ENCODE assay signal across 16 cellular contexts in the genomic region with DNA sequence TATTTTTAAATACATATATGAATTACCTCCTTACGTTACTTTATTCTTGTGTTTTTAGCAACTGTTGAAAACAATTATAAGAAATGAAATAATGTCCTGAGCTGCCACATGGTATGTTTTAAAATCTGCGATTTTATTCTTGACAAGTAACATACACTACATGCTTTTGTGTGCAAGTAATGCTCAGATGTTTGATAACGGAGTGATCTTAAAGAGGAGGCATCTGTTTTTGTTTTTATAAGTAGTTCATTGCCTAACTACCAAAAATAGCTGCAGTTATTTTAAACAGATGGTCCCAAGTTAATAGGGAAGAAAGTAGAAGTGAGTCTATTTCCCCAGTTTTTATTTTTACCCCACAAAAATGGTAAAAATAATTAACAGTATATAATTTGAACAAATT. TPM values are rescaled to one million over a fixed set of nuclear protein-coding genes. Genes with fewer than 3 reads are reported as not detected.
DNase-seq lines count a peak whose midpoint lies in the region; ATAC-seq and TF ChIP-seq lines count a peak whose summit lies in the region.
"Had no signal": no experiment of that assay in that cellular context is flagged by ENCODE, and none has a peak within 500 bp of the region (broad histone marks: within the 10 kb centered on the region; RNA-seq: fewer than 3 reads in every experiment).

No MANE protein-coding gene starts in this region.

- H2AFZ ChIP-seq in SK-N-SH (ENCODE audit: low read depth) (no peak overlapping the region), neural progenitor cell (replicated peaks) (no peak overlapping the region)

- no peak for TF ChIP-seq RAD21 in SK-N-SH (IDR thresholded peaks at IDR 0.05; ENCODE audit: low read length)

- H3K4me2 ChIP-seq in SK-N-SH (peak overlapping the region; percentile 61), neural progenitor cell (no peak overlapping the region)

- peak; percentile 69 to 88 for TF ChIP-seq EP300 in SK-N-SH (IDR thresholded peaks at IDR 0.05; ENCODE audit: borderline replicate concordance in 1 of 2, low read depth in 1 of 2, low read length in 1 of 2)

- H3K9ac ChIP-seq in SK-N-SH (0 out of 2 replicates have a peak overlapping the region, but pooled peaks have one; percentile 26), skeletal muscle tissue (ENCODE audit: low read depth in 1 of 3, low read length in 3 of 3) (peak overlapping the region; percentile 9 to 44 (median 35)), neural progenitor cell (no peak overlapping the region)

- DNase-seq in DMS 273 treated with DMSO at 0.1 percent for 48 hours (lab: John Stamatoyannopoulos, UW) (peak; percentile 70), SK-N-SH (no peak), fibroblast of the aortic adventitia (ENCODE audit: low read depth) (peak; percentile 87), neural progenitor cell (ENCODE audit: low spot score) (no peak), SIG-M5 treated with dmso at 0.1 percent for 504 hours (lab: John Stamatoyannopoulos, UW; ENCODE audit: unreplicated experiment) (no peak)
- no peak for DNase-seq in activated CD4-positive, alpha-beta T cell treated with anti-CD3 and anti-CD28 coated beads, Interleukin-2, amount 50 U/mL, for 1 hour
- DNase-seq: activated CD4-positive, alpha-beta T cell treated with anti-CD3 and anti-CD28 coated beads, Interleukin-2, amount 50 U/mL, for 48 hours; adrenal gland; CD8-positive, alpha-beta T cell; cortex of kidney; GDM1; NCI-H2107; pancreas had no signal

- no peaks in the 10 kb centered on the region for H3K36me3 Mint-ChIP-seq in neural progenitor cell
- H3K36me3 Mint-ChIP-seq: CD8-positive, alpha-beta T cell had no signal

- H3K9me3 ChIP-seq in SK-N-SH (no peaks in the 10 kb centered on the region), skeletal muscle tissue (ENCODE audit: control insufficient read depth in 3 of 3, low read length in 3 of 3) (no peaks in the 10 kb centered on the region), neural progenitor cell (ENCODE audit: low read depth) (no peaks in the 10 kb centered on the region)
- H3K9me3 ChIP-seq: adrenal gland, pancreas, SJSA1 had no signal

- TF ChIP-seq CTCF in SK-N-SH (IDR thresholded peaks at IDR 0.05) (no peak), fibroblast of the aortic adventitia (IDR thresholded peaks at IDR 0.05; ENCODE audit: insufficient read depth, low read length) (no peak), neural progenitor cell (IDR thresholded peaks at IDR 0.05) (no peak)

- peaks cover 4% of the 10 kb centered on the region for H3K27me3 Mint-ChIP-seq in neural progenitor cell (ENCODE audit: insufficient read depth, low read depth)

- no peak overlapping the region for H3K4me3 Mint-ChIP-seq in neural progenitor cell
- H3K4me3 Mint-ChIP-seq: CD8-positive, alpha-beta T cell had no signal

- no peaks in the 10 kb centered on the region for H3K9me2 ChIP-seq in SK-N-SH

- H3K9me3 Mint-ChIP-seq in neural progenitor cell: no peaks in the 10 kb centered on the region
- H3K9me3 Mint-ChIP-seq: CD8-positive, alpha-beta T cell had no signal

- ATAC-seq in HG03432 (IDR thresholded peaks at IDR 0.05; ENCODE audit: unreplicated experiment): no peak
- ATAC-seq: CD8-positive, alpha-beta T cell; pancreas had no signal

- POLR2A ChIA-PET in SK-N-SH (lab: Yijun Ruan, JAX): no interaction called here

- peaks cover 10% of the 10 kb centered on the region for H3F3A ChIP-seq in SK-N-SH (replicated peaks; ENCODE audit: insufficient read depth)
- no peaks in the 10 kb centered on the region for H3F3A ChIP-seq in neural progenitor cell (ENCODE audit: low read depth)

- H3K36me3 ChIP-seq in SK-N-SH (replicated peaks in 1 of 2; ENCODE audit: control insufficient read depth in 1 of 2, insufficient read depth in 2 of 2, low read length in 1 of 2) (peaks cover 0 to 3% of the 10 kb centered on the region in 2 experiments), skeletal muscle tissue (ENCODE audit: control insufficient read depth in 3 of 3, insufficient read depth in 3 of 3, low read length in 3 of 3) (no peaks in the 10 kb centered on the region), neural progenitor cell (no peaks in the 10 kb centered on the region)
- H3K36me3 ChIP-seq: adrenal gland, pancreas, SJSA1 had no signal

- CTCF ChIA-PET in SK-N-SH (lab: Yijun Ruan, JAX): interaction anchor here (1.2 to 1.3 kb wide), 3 partner anchors 10 to 47 kb away, joined by 3 to 4 read pairs (median 3); no protein-coding TSS in a partner anchor

- H3K4me3 ChIP-seq in SK-N-SH (ENCODE audit: low read depth in 2 of 2, low read length in 1 of 2) (peak overlapping the region in 1 of 2 experiments; percentile 13; a peak in 1 of 4 replicates), fibroblast of the aortic adventitia (ENCODE audit: low read depth, low read length) (no peak overlapping the region), skeletal muscle tissue (ENCODE audit: low read length in 3 of 3) (peak overlapping the region in 1 of 3 donors; percentile 48), neural progenitor cell (no peak overlapping the region)
- H3K4me3 ChIP-seq: adrenal gland, pancreas, SJSA1 had no signal

- no peaks in the 10 kb centered on the region for H4K20me1 ChIP-seq in SK-N-SH (ENCODE audit: insufficient read depth)
- H4K20me1 ChIP-seq in neural progenitor cell (ENCODE audit: low read depth): peaks cover 3% of the 10 kb centered on the region

- peaks cover 16% of the 10 kb centered on the region for H3K4me1 Mint-ChIP-seq in neural progenitor cell

- H3K27ac ChIP-seq in SK-N-SH (ENCODE audit: low read depth in 2 of 2, low read length in 1 of 2): peak overlapping the region; percentile 68 to 73; a peak in 3 of 4 replicates
- peak overlapping the region; percentile 44 for H3K27ac ChIP-seq in skeletal muscle tissue (ENCODE audit: low read depth, low read length)
- no peak overlapping the region for H3K27ac ChIP-seq in neural progenitor cell
- H3K27ac ChIP-seq: adrenal gland, pancreas, SJSA1 had no signal

- WGBS in SK-N-SH (ENCODE audit: low lambda C conversion rate): 6% methylated on average over 3 of the region's 3 CpGs

- H3K27ac Mint-ChIP-seq in neural progenitor cell: no peak overlapping the region
- H3K27ac Mint-ChIP-seq: CD8-positive, alpha-beta T cell had no signal

- H3K27me3 ChIP-seq in SK-N-SH (ENCODE audit: insufficient read depth) (no peaks in the 10 kb centered on the region), skeletal muscle tissue (ENCODE audit: control insufficient read depth in 3 of 3, insufficient read depth in 3 of 3, low read length in 3 of 3) (no peaks in the 10 kb centered on the region), neural progenitor cell (no peaks in the 10 kb centered on the region)
- H3K27me3 ChIP-seq: adrenal gland, pancreas, SJSA1 had no signal

- H3K4me1 ChIP-seq in SK-N-SH (ENCODE audit: control insufficient read depth in 1 of 2, insufficient read depth in 2 of 2, low read depth in 1 of 2, low read length in 1 of 2) (peaks cover 23 to 44% of the 10 kb centered on the region in 2 experiments; a peak in 3 of 4 replicates), skeletal muscle tissue (ENCODE audit: control insufficient read depth in 3 of 3, insufficient read depth in 3 of 3, low read length in 3 of 3) (peaks cover 40 to 58% (median 54%) of the 10 kb centered on the region in 3 donors), neural progenitor cell (peaks cover 11% of the 10 kb centered on the region)
- H3K4me1 ChIP-seq: SJSA1 had no signal

- H3K79me2 ChIP-seq in SK-N-SH (ENCODE audit: insufficient read depth): peaks cover 33% of the 10 kb centered on the region
- peaks cover 2% of the 10 kb centered on the region for H3K79me2 ChIP-seq in neural progenitor cell (ENCODE audit: low read depth)

TF ChIP-seq in SK-N-SH, 30 proteins besides CTCF, POLR2A, EP300 and RAD21 (continues in another document):
- TF ChIP-seq, protein P1, sequence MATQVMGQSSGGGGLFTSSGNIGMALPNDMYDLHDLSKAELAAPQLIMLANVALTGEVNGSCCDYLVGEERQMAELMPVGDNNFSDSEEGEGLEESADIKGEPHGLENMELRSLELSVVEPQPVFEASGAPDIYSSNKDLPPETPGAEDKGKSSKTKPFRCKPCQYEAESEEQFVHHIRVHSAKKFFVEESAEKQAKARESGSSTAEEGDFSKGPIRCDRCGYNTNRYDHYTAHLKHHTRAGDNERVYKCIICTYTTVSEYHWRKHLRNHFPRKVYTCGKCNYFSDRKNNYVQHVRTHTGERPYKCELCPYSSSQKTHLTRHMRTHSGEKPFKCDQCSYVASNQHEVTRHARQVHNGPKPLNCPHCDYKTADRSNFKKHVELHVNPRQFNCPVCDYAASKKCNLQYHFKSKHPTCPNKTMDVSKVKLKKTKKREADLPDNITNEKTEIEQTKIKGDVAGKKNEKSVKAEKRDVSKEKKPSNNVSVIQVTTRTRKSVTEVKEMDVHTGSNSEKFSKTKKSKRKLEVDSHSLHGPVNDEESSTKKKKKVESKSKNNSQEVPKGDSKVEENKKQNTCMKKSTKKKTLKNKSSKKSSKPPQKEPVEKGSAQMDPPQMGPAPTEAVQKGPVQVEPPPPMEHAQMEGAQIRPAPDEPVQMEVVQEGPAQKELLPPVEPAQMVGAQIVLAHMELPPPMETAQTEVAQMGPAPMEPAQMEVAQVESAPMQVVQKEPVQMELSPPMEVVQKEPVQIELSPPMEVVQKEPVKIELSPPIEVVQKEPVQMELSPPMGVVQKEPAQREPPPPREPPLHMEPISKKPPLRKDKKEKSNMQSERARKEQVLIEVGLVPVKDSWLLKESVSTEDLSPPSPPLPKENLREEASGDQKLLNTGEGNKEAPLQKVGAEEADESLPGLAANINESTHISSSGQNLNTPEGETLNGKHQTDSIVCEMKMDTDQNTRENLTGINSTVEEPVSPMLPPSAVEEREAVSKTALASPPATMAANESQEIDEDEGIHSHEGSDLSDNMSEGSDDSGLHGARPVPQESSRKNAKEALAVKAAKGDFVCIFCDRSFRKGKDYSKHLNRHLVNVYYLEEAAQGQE (IDR thresholded peaks at IDR 0.05; ENCODE audit: low read depth, low read length): no peak
- TF ChIP-seq EZH2phosphoT487 (IDR thresholded peaks at IDR 0.05; ENCODE audit: borderline replicate concordance, low read depth) (no peak), FOXM1 (IDR thresholded peaks at IDR 0.05; ENCODE audit: low read depth) (peak; percentile 74), RXRA (IDR thresholded peaks at IDR 0.05; ENCODE audit: borderline replicate concordance, low read depth) (no peak)
- TF ChIP-seq, protein P2, sequence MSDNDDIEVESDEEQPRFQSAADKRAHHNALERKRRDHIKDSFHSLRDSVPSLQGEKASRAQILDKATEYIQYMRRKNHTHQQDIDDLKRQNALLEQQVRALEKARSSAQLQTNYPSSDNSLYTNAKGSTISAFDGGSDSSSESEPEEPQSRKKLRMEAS (IDR thresholded peaks at IDR 0.05; ENCODE audit: low read depth): 0 out of 2 replicates have a peak, but pooled peaks have one; percentile 12

RNA-seq across cellular contexts. Expression of a gene that starts 55.2 kb away (rescaled TPM):
- polyA plus RNA-seq in SK-N-SH (2012; rRNA removed): 3.7 and 4.4 TPM in 2 replicates
- 4.0 and 4.1 TPM in 2 replicates for polyA plus RNA-seq in SK-N-SH (2012; cell fraction: cytosol; rRNA removed)
- polyA plus RNA-seq in SK-N-SH (2012; cell fraction: nucleus; rRNA removed): 6.2 and 7.7 TPM in 2 replicates
- 22.8 and 49.3 TPM in 2 replicates for total RNA-seq in fibroblast of the aortic adventitia (ENCODE audit: low replicate concordance)
- total RNA-seq in skeletal muscle tissue: 36.0 TPM
- total RNA-seq in neural progenitor cell (ENCODE audit: low replicate concordance): 22.6 and 31.3 TPM in 2 replicates

Comparison
In these comparisons a context has a peak if more than half of its experiments do, and no peak if none do; other contexts are left out.
1. DNase-seq: peak in DMS 273 treated with DMSO at 0.1 percent for 48 hours (single experiment) and fibroblast of the aortic adventitia (single experiment); none in SK-N-SH (single experiment), neural progenitor cell (single experiment), activated CD4-positive, alpha-beta T cell treated with anti-CD3 and anti-CD28 coated beads, Interleukin-2, amount 50 U/mL, for 1 hour (single experiment) and SIG-M5 treated with dmso at 0.1 percent for 504 hours (single experiment).